ENCODE assay signal across 13 cellular contexts in the genomic region with DNA sequence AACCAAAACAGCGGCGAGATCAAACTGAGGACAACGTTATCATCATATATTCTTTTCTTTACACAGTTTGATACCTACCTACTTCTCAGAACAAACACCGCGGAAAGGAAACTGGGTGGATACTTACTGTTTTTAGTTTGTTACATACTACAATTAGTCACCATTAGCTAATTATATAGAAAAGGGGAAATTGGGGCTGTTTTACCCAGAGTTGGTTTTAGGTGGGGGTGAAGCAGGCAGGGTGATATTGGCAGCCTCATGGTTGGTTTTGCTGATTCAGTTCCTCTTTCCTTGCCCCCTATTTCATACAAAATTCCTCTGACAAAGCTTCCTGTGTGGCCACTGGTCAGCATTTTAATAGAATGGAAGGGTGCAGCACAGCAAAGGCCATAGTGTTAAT.
DNase-seq lines count a peak whose midpoint lies in the region; ATAC-seq, FAIRE-seq and TF ChIP-seq lines count a peak whose summit lies in the region.
"Had no signal": no experiment of that assay in that cellular context is flagged by ENCODE, and none has a peak within 500 bp of the region (broad histone marks: within the 10 kb centered on the region; RNA-seq: fewer than 3 reads in every experiment).

No MANE protein-coding gene starts in this region.

- CTCF ChIA-PET in GM10248 (lab: Yijun Ruan, JAX): interaction anchor here (1.3 kb wide), 1 partner anchor 18 kb away, joined by 3 read pairs; no protein-coding TSS in a partner anchor

- TF ChIP-seq POLR2A in adrenal gland (IDR thresholded peaks at IDR 0.05): no peak

- no peak overlapping the region for H3K27ac Mint-ChIP-seq in T-helper 17 cell

- intact Hi-C loops in adrenal gland (cut with DNase I): no loop called here

- no peaks in the 10 kb centered on the region for H3K27me3 ChIP-seq in adrenal gland
- H3K27me3 ChIP-seq: BLaER1 had no signal

- peaks cover 3% of the 10 kb centered on the region for H3K36me3 Mint-ChIP-seq in T-helper 17 cell (ENCODE audit: low read depth)

- ATAC-seq in GM19455 (IDR thresholded peaks at IDR 0.05; ENCODE audit: unreplicated experiment) (peak; percentile 50), HG03103 (IDR thresholded peaks at IDR 0.05; ENCODE audit: low read depth, unreplicated experiment) (peak; percentile 47), T-helper 17 cell (peak; percentile 8)
- ATAC-seq: left ventricle myocardium superior had no signal

- DNase-seq in GM10248 (ENCODE audit: extremely low spot score) (peak; percentile 58), T-helper 17 cell (no peak), RCC 7860 (ENCODE audit: low spot score) (no peak), NCI-H1694 (lab: John Stamatoyannopoulos, UW) (no peak), glomerular visceral epithelial cell (ENCODE audit: extremely low spot score) (no peak), adrenal gland (no peak)
- DNase-seq: activated T-cell treated with anti-CD3 and anti-CD28 coated beads for 4 hours, left ventricle myocardium superior, NCI-H774 had no signal

- H3K4me3 Mint-ChIP-seq in T-helper 17 cell: no peak overlapping the region

- H3K9me3 ChIP-seq in T-helper 17 cell (ENCODE audit: control insufficient read depth, low read length, poor library complexity, severe bottlenecking) (no peaks in the 10 kb centered on the region), adrenal gland (replicated peaks in 1 of 3) (no peaks in the 10 kb centered on the region)
- H3K9me3 ChIP-seq: BLaER1 had no signal

- H3K4me1 ChIP-seq in adrenal gland (replicated peaks in 1 of 2): peaks cover 27 to 72% of the 10 kb centered on the region in 2 donors

- 79 to 84% (median 82%) methylated on average over 5 of the region's 5 CpGs for WGBS in adrenal gland, 4 donors

- TF ChIP-seq CTCF in GM10248 (IDR thresholded peaks at IDR 0.05; ENCODE audit: control extremely low read depth, extremely low read depth, low read depth, missing control alignments) (no peak), adrenal gland (IDR thresholded peaks at IDR 0.05) (no peak)

- no peaks in the 10 kb centered on the region for H3K4me1 Mint-ChIP-seq in T-helper 17 cell

- peaks cover 0 to 7% of the 10 kb centered on the region in 2 donors for H3K36me3 ChIP-seq in adrenal gland (replicated peaks in 1 of 2)
- H3K36me3 ChIP-seq: BLaER1 had no signal

- FAIRE-seq in RCC 7860 (lab: Jason Lieb, UNC): no peak

- peaks cover 54% of the 10 kb centered on the region for H3K27me3 Mint-ChIP-seq in T-helper 17 cell

- POLR2A ChIA-PET in GM10248 (lab: Yijun Ruan, JAX): no interaction called here

- peak overlapping the region in 2 of 5 donors; percentile 26 to 79 for H3K27ac ChIP-seq in adrenal gland
- H3K27ac ChIP-seq: BLaER1 had no signal

- H3K4me3 ChIP-seq in adrenal gland: no peak overlapping the region
- H3K4me3 ChIP-seq: BLaER1, smooth muscle cell had no signal
